1 cellular context compared by ENCODE assay signal in genomic region chr11:66368484-66368883, GRCh38.
TF ChIP-seq lines count a peak whose summit lies in the region.

No MANE protein-coding gene starts in this region.

TF ChIP-seq in GM23338, 12 proteins besides CTCF, POLR2A, EP300 and RAD21 (continued from another document):
- TF ChIP-seq ZNF462 (CRISPR knock-in tag; IDR thresholded peaks at IDR 0.05) = no peak
- no peak for TF ChIP-seq EZH2 (IDR thresholded peaks at IDR 0.05; ENCODE audit: low read depth, unreplicated experiment)
- TF ChIP-seq JUNB (IDR thresholded peaks at IDR 0.05; ENCODE audit: unreplicated experiment) = no peak
- TF ChIP-seq EZH2phosphoT487 (IDR thresholded peaks at IDR 0.05; ENCODE audit: unreplicated experiment) = no peak
- no peak for TF ChIP-seq POLR2AphosphoS5 (IDR thresholded peaks at IDR 0.05; ENCODE audit: low read depth)
- no peak for TF ChIP-seq ETS1 (IDR thresholded peaks at IDR 0.05)
- no peak for TF ChIP-seq CREB1 (CRISPR knock-in tag; IDR thresholded peaks at IDR 0.05; ENCODE audit: low read depth)
- no peak for TF ChIP-seq ZNF331 (CRISPR knock-in tag; IDR thresholded peaks at IDR 0.05; ENCODE audit: low read depth)
- TF ChIP-seq ZNF114 (CRISPR knock-in tag; IDR thresholded peaks at IDR 0.05) = no peak
- no peak for TF ChIP-seq REST (IDR thresholded peaks at IDR 0.05; ENCODE audit: unreplicated experiment)
